12 cellular contexts compared by ENCODE assay signal in genomic region chr14:105862581-105863239, GRCh38.
DNase-seq lines count a peak whose midpoint lies in the region; ATAC-seq and TF ChIP-seq lines count a peak whose summit lies in the region.
"Had no signal": no experiment of that assay in that cellular context is flagged by ENCODE, and none has a peak within 500 bp of the region (broad histone marks: within the 10 kb centered on the region; RNA-seq: fewer than 3 reads in every experiment).

No MANE protein-coding gene starts in this region.

- DNase-seq in GM10266 (ENCODE audit: extremely low spot score) = peak; percentile 10
- DNase-seq in activated T-cell treated with anti-CD3 and anti-CD28 coated beads, Interleukin-2, amount 50 U/mL, for 48 hours = peak; percentile 22 to 24
- peak in 6 of 10 donors; percentile 3 to 63 (median 17) for DNase-seq in posterior cingulate gyrus
- no peak for DNase-seq in stimulated activated CD4-positive, alpha-beta T cell treated with anti-CD3 and anti-CD28 coated beads, Interleukin-4, amount 100 ng/mL, for 1 hour
- DNase-seq in NCI-H1048 (lab: John Stamatoyannopoulos, UW) = no peak
- DNase-seq in COR-L47 (lab: John Stamatoyannopoulos, UW) = no peak
- DNase-seq in NCI-H2081 treated with DMSO at 0.1 percent for 48 hours (lab: John Stamatoyannopoulos, UW) = no peak
- DNase-seq: mesendoderm, NCI-H69, retina had no signal

- TF ChIP-seq CTCF in GM10266 (IDR thresholded peaks at IDR 0.05; ENCODE audit: control insufficient read depth, insufficient read depth, low read depth, missing control alignments) = no peak

- ATAC-seq in HG03378 (IDR thresholded peaks at IDR 0.05; ENCODE audit: unreplicated experiment) = peak; percentile 17
- ATAC-seq: body of pancreas had no signal

- intact Hi-C loops in posterior cingulate gyrus (cut with DNase I) = no loop called here

Comparison
In these comparisons a context has a peak if more than half of its experiments do, and no peak if none do; other contexts are left out.
1. DNase-seq: peak in GM10266 (single experiment), activated T-cell treated with anti-CD3 and anti-CD28 coated beads, Interleukin-2, amount 50 U/mL, for 48 hours (2 of 2) and posterior cingulate gyrus (6 of 10); none in stimulated activated CD4-positive, alpha-beta T cell treated with anti-CD3 and anti-CD28 coated beads, Interleukin-4, amount 100 ng/mL, for 1 hour (single experiment), NCI-H1048 (single experiment), COR-L47 (single experiment) and NCI-H2081 treated with DMSO at 0.1 percent for 48 hours (single experiment).